In the genomic region with DNA sequence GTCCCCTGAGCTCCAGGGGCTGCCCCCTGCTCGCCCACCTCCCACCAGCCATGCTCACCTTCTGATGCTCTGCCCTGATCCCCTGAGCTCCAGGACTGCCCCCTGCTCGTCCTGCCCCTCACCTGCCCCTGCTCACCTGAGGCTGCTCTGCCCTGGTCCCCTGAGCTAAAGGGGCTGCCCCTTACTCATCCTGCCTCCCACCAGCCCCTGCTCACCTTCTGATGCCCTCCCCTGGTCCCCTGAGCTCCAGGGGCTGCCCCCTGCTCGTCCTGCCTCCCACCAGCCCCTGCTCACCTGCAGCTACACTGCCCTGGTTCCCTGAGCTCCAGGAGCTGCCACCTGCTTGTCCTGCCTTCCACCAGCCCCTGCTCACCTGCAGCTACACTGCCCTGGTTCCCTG, we compare ENCODE assay signal across 13 cellular contexts.
DNase-seq lines count a peak whose midpoint lies in the region; ATAC-seq and TF ChIP-seq lines count a peak whose summit lies in the region.
"Had no signal": no experiment of that assay in that cellular context is flagged by ENCODE, and none has a peak within 500 bp of the region (broad histone marks: within the 10 kb centered on the region; RNA-seq: fewer than 3 reads in every experiment).

No MANE protein-coding gene starts in this region.

- H3K18ac ChIP-seq in trophoblast cell (ENCODE audit: low read length) = no peak overlapping the region
- no peak overlapping the region for H3K18ac ChIP-seq in mesenchymal stem cell (ENCODE audit: low read depth in 1 of 2, low read length in 2 of 2)

- H3K27ac ChIP-seq in RWPE2 (ENCODE audit: poor library complexity, severe bottlenecking) (no peak overlapping the region), trophoblast cell (ENCODE audit: low read depth, low read length) (no peak overlapping the region), upper lobe of right lung (no peak overlapping the region), mesenchymal stem cell (ENCODE audit: low read length, poor library complexity, severe bottlenecking) (no peak overlapping the region), GM23248 (no peak overlapping the region)
- H3K27ac ChIP-seq: 22Rv1; BLaER1 treated with 17β-estradiol and CSF1 and Interleukin-3, amounts not matched to agents 10 nM and 100 nM had no signal

- no peak overlapping the region for H2BK15ac ChIP-seq in mesenchymal stem cell (ENCODE audit: low read depth, poor library complexity, severe bottlenecking)

- in situ Hi-C loops in GM23248 (cut with MboI) = no loop called here

- no peak overlapping the region for H3K27ac Mint-ChIP-seq in activated naive CD8-positive, alpha-beta T cell treated with anti-CD3 and anti-CD28 coated beads, Interleukin-2, amount 50 U/mL, for 24 hours
- H3K27ac Mint-ChIP-seq in activated naive CD8-positive, alpha-beta T cell treated with anti-CD3 and anti-CD28 coated beads for 36 hours = no peak overlapping the region

- intact Hi-C loops in upper lobe of right lung (cut with DNase I) = no loop called here

- H4K91ac ChIP-seq in trophoblast cell (ENCODE audit: low read depth, low read length) (no peak overlapping the region), mesenchymal stem cell (ENCODE audit: low read length) (no peak overlapping the region)

- peaks cover 7% of the 10 kb centered on the region for H3K4me1 Mint-ChIP-seq in activated naive CD8-positive, alpha-beta T cell treated with anti-CD3 and anti-CD28 coated beads, Interleukin-2, amount 50 U/mL, for 24 hours
- H3K4me1 Mint-ChIP-seq in activated naive CD8-positive, alpha-beta T cell treated with anti-CD3 and anti-CD28 coated beads for 36 hours = peaks cover 6% of the 10 kb centered on the region

- no peaks in the 10 kb centered on the region for H3K9me2 ChIP-seq in GM23248 (ENCODE audit: insufficient read depth)

- H4K20me1 ChIP-seq in GM23248 (ENCODE audit: insufficient read depth) = no peaks in the 10 kb centered on the region
- H4K20me1 ChIP-seq: BLaER1 treated with 17β-estradiol and CSF1 and Interleukin-3, amounts not matched to agents 10 nM and 100 nM had no signal

- H3K14ac ChIP-seq in trophoblast cell (ENCODE audit: low read length) (no peak overlapping the region), mesenchymal stem cell (ENCODE audit: low read length in 2 of 2) (no peak overlapping the region)

- H3K4me3 ChIP-seq in RWPE2 (ENCODE audit: severe bottlenecking) (no peak overlapping the region), trophoblast cell (ENCODE audit: low read depth, low read length) (peak overlapping the region; percentile 53), upper lobe of right lung (no peak overlapping the region), mesenchymal stem cell (ENCODE audit: insufficient read depth in 1 of 2, low read depth in 1 of 2, low read length in 2 of 2) (no peak overlapping the region), GM23248 (no peak overlapping the region)
- H3K4me3 ChIP-seq: BLaER1 treated with 17β-estradiol and CSF1 and Interleukin-3, amounts not matched to agents 10 nM and 100 nM had no signal

- no peak overlapping the region for H2BK120ac ChIP-seq in trophoblast cell (ENCODE audit: insufficient read depth, low read length, poor library complexity)
- no peak overlapping the region for H2BK120ac ChIP-seq in mesenchymal stem cell (ENCODE audit: low read depth, low read length)

- H3K79me1 ChIP-seq in trophoblast cell (ENCODE audit: low read length) (no peaks in the 10 kb centered on the region), mesenchymal stem cell (replicated peaks; ENCODE audit: low read length, poor library complexity, severe bottlenecking) (no peaks in the 10 kb centered on the region)

- peaks cover 2% of the 10 kb centered on the region for H3K27me3 Mint-ChIP-seq in activated naive CD8-positive, alpha-beta T cell treated with anti-CD3 and anti-CD28 coated beads, Interleukin-2, amount 50 U/mL, for 24 hours
- no peaks in the 10 kb centered on the region for H3K27me3 Mint-ChIP-seq in activated naive CD8-positive, alpha-beta T cell treated with anti-CD3 and anti-CD28 coated beads for 36 hours

- H2BK12ac ChIP-seq in trophoblast cell (ENCODE audit: low read length) (no peak overlapping the region), mesenchymal stem cell (ENCODE audit: low read length in 2 of 2) (no peak overlapping the region)

- H3K4me3 Mint-ChIP-seq in activated naive CD8-positive, alpha-beta T cell treated with anti-CD3 and anti-CD28 coated beads, Interleukin-2, amount 50 U/mL, for 24 hours = peak overlapping the region; percentile 48
- H3K4me3 Mint-ChIP-seq in activated naive CD8-positive, alpha-beta T cell treated with anti-CD3 and anti-CD28 coated beads for 36 hours = no peak overlapping the region

- peaks cover 5% of the 10 kb centered on the region for H3K36me3 Mint-ChIP-seq in activated naive CD8-positive, alpha-beta T cell treated with anti-CD3 and anti-CD28 coated beads, Interleukin-2, amount 50 U/mL, for 24 hours (ENCODE audit: low read depth)
- no peaks in the 10 kb centered on the region for H3K36me3 Mint-ChIP-seq in activated naive CD8-positive, alpha-beta T cell treated with anti-CD3 and anti-CD28 coated beads for 36 hours
- H3K36me3 Mint-ChIP-seq: CD4-positive, CD25-positive, alpha-beta regulatory T cell had no signal

- H4K12ac ChIP-seq in trophoblast cell (ENCODE audit: low read depth, low read length) = no peak overlapping the region

- no peak for ATAC-seq in activated naive CD8-positive, alpha-beta T cell treated with anti-CD3 and anti-CD28 coated beads, Interleukin-2, amount 50 U/mL, for 24 hours
- ATAC-seq in RWPE2 (ENCODE audit: low read depth) (peak; percentile 11; the same call in 2 of the 3 replicates), upper lobe of right lung (no peak)

- H4K8ac ChIP-seq in trophoblast cell (ENCODE audit: low read depth, low read length) (no peak overlapping the region), mesenchymal stem cell (ENCODE audit: low read length) (no peak overlapping the region)

- no CpG with 5 or more reads among the region's 3 CpGs for WGBS in trophoblast cell (ENCODE audit: extremely low coverage, insufficient coverage, insufficient read length)
- 17% methylated on average over 3 of the region's 3 CpGs for WGBS in mesenchymal stem cell
- WGBS in GM23248 (ENCODE audit: low coverage in 1 of 2, low lambda C conversion rate in 2 of 2, missing lambda C conversion rate in 2 of 2), 2 experiments = 2 to 20% methylated on average over 1 to 3 of the region's 3 CpGs

- H3K4ac ChIP-seq in trophoblast cell (ENCODE audit: low read depth, low read length) (no peak overlapping the region), mesenchymal stem cell (ENCODE audit: low read depth in 1 of 2, low read length in 2 of 2) (no peak overlapping the region)

- H3F3A ChIP-seq in GM23248 (ENCODE audit: insufficient read depth) = no peaks in the 10 kb centered on the region

- H3K9ac ChIP-seq in trophoblast cell (ENCODE audit: low read length) = no peak overlapping the region
- H3K9ac ChIP-seq in mesenchymal stem cell (ENCODE audit: low read length) = no peak overlapping the region
- H3K9ac ChIP-seq in GM23248 = no peak overlapping the region
- H3K9ac ChIP-seq: BLaER1 treated with 17β-estradiol and CSF1 and Interleukin-3, amounts not matched to agents 10 nM and 100 nM had no signal

- no peaks in the 10 kb centered on the region for H3K27me3 ChIP-seq in RWPE2 (ENCODE audit: insufficient read depth, poor library complexity, severe bottlenecking)
- H3K27me3 ChIP-seq in trophoblast cell (ENCODE audit: insufficient read depth, low read length) = no peaks in the 10 kb centered on the region
- no peaks in the 10 kb centered on the region for H3K27me3 ChIP-seq in upper lobe of right lung
- no peaks in the 10 kb centered on the region for H3K27me3 ChIP-seq in mesenchymal stem cell (ENCODE audit: control insufficient read depth in 1 of 2, insufficient read depth in 1 of 2, low read length in 2 of 2)
- H3K27me3 ChIP-seq in GM23248 (replicated peaks; ENCODE audit: insufficient read depth) = no peaks in the 10 kb centered on the region
- H3K27me3 ChIP-seq: BLaER1 treated with 17β-estradiol and CSF1 and Interleukin-3, amounts not matched to agents 10 nM and 100 nM had no signal

- TF ChIP-seq CTCF in RWPE2 (IDR thresholded peaks at IDR 0.05; ENCODE audit: poor library complexity, severe bottlenecking) = no peak
- TF ChIP-seq CTCF in upper lobe of right lung (IDR thresholded peaks at IDR 0.05) = no peak

- H3K36me3 ChIP-seq in RWPE2 (ENCODE audit: low read depth) (no peaks in the 10 kb centered on the region), trophoblast cell (ENCODE audit: control insufficient read depth in 1 of 2, insufficient read depth in 2 of 2, low read length in 2 of 2) (no peaks in the 10 kb centered on the region), upper lobe of right lung (no peaks in the 10 kb centered on the region), mesenchymal stem cell (ENCODE audit: control insufficient read depth in 1 of 2, insufficient read depth in 2 of 2, low read depth in 1 of 2, low read length in 2 of 2) (no peaks in the 10 kb centered on the region), GM23248 (ENCODE audit: low read depth) (no peaks in the 10 kb centered on the region)
- H3K36me3 ChIP-seq: BLaER1 treated with 17β-estradiol and CSF1 and Interleukin-3, amounts not matched to agents 10 nM and 100 nM had no signal

- H3K23ac ChIP-seq in trophoblast cell (ENCODE audit: low read length) (no peak overlapping the region), mesenchymal stem cell (ENCODE audit: low read length in 2 of 2) (no peak overlapping the region)

- H2BK5ac ChIP-seq in trophoblast cell (ENCODE audit: low read depth, low read length, poor library complexity) (no peak overlapping the region), mesenchymal stem cell (ENCODE audit: low read depth, low read length, poor library complexity, severe bottlenecking) (no peak overlapping the region)

- no peaks in the 10 kb centered on the region for H3K79me2 ChIP-seq in trophoblast cell (ENCODE audit: control insufficient read depth, insufficient read depth, low read length, poor library complexity)
- H3K79me2 ChIP-seq in GM23248 (ENCODE audit: insufficient read depth) = no peaks in the 10 kb centered on the region

- no peak overlapping the region for H2AK5ac ChIP-seq in trophoblast cell (ENCODE audit: low read length)
- H2AK5ac ChIP-seq in mesenchymal stem cell (ENCODE audit: low read length, severe bottlenecking) = no peak overlapping the region

- H3K9me3 Mint-ChIP-seq in activated naive CD8-positive, alpha-beta T cell treated with anti-CD3 and anti-CD28 coated beads, Interleukin-2, amount 50 U/mL, for 24 hours = peaks cover 10% of the 10 kb centered on the region
- H3K9me3 Mint-ChIP-seq in activated naive CD8-positive, alpha-beta T cell treated with anti-CD3 and anti-CD28 coated beads for 36 hours = peaks cover 6% of the 10 kb centered on the region

- no peaks in the 10 kb centered on the region for H3K4me1 ChIP-seq in RWPE2 (ENCODE audit: insufficient read depth, poor library complexity, severe bottlenecking)
- no peaks in the 10 kb centered on the region for H3K4me1 ChIP-seq in trophoblast cell (ENCODE audit: control insufficient read depth in 1 of 2, insufficient read depth in 2 of 2, low read length in 2 of 2)
- H3K4me1 ChIP-seq in upper lobe of right lung = no peaks in the 10 kb centered on the region
- H3K4me1 ChIP-seq in mesenchymal stem cell (ENCODE audit: control insufficient read depth, insufficient read depth, low read depth, low read length) = no peaks in the 10 kb centered on the region
- H3K4me1 ChIP-seq in GM23248 (ENCODE audit: insufficient read depth) = no peaks in the 10 kb centered on the region

- H2AFZ ChIP-seq in trophoblast cell (ENCODE audit: insufficient read depth, low read length, poor library complexity) (no peak overlapping the region), mesenchymal stem cell (ENCODE audit: low read depth, low read length) (no peak overlapping the region), GM23248 (no peak overlapping the region)

- H3K4me2 ChIP-seq in trophoblast cell (ENCODE audit: low read length) (no peak overlapping the region), mesenchymal stem cell (ENCODE audit: low read length, poor library complexity, severe bottlenecking) (no peak overlapping the region), GM23248 (ENCODE audit: unreplicated experiment) (no peak overlapping the region)

- DNase-seq in activated naive CD8-positive, alpha-beta T cell treated with anti-CD3 and anti-CD28 coated beads, Interleukin-2, amount 50 U/mL, for 24 hours = no peak
- no peak for DNase-seq in activated naive CD8-positive, alpha-beta T cell treated with anti-CD3 and anti-CD28 coated beads for 36 hours
- DNase-seq in RWPE2 (ENCODE audit: low spot score) (no peak), trophoblast cell (no peak), upper lobe of right lung (peak; percentile 33), NCI-H2171 (lab: John Stamatoyannopoulos, UW) (no peak), mesenchymal stem cell (no peak), GM23248 (no peak)
- DNase-seq: CD4-positive, CD25-positive, alpha-beta regulatory T cell; DMS53; GF-D8 had no signal

- H3K9me3 ChIP-seq in RWPE2 (ENCODE audit: severe bottlenecking) = no peaks in the 10 kb centered on the region
- peaks cover 63% of the 10 kb centered on the region for H3K9me3 ChIP-seq in trophoblast cell (ENCODE audit: insufficient read depth, low read depth, low read length)
- no peaks in the 10 kb centered on the region for H3K9me3 ChIP-seq in upper lobe of right lung
- peaks cover under 1% of the 10 kb centered on the region for H3K9me3 ChIP-seq in mesenchymal stem cell (ENCODE audit: control insufficient read depth, low read length)
- H3K9me3 ChIP-seq in GM23248 (ENCODE audit: low read depth) = no peaks in the 10 kb centered on the region
